Comparison of ENCODE assay signal across 1 cellular context in genomic region chr4:169103966-169104412, GRCh38.
TF ChIP-seq lines count a peak whose summit lies in the region.

No MANE protein-coding gene starts in this region.

TF ChIP-seq in SK-N-SH, 30 proteins besides CTCF, POLR2A, EP300 and RAD21 (continued from another document):
- no peak for TF ChIP-seq YY1 (IDR thresholded peaks at IDR 0.05; ENCODE audit: low read depth)
- no peak for TF ChIP-seq POLR2AphosphoS5 (IDR thresholded peaks at IDR 0.05; ENCODE audit: low read depth, low read length)
